In genomic region chr9:120545691-120546565, GRCh38 we compare ENCODE assay signal across 22 cellular contexts.
"Had no signal": no experiment of that assay in that cellular context is flagged by ENCODE, and none has a peak within 500 bp of the region (broad histone marks: within the 10 kb centered on the region; RNA-seq: fewer than 3 reads in every experiment).

No MANE protein-coding gene starts in this region.

- H3K4me3 Mint-ChIP-seq: activated CD4-positive, alpha-beta T cell treated with anti-CD3 and anti-CD28 coated beads, Interleukin-2, amount 10 ng/mL, durations not matched to agents 7 days and 5 days; activated CD8-positive, alpha-beta T cell treated with anti-CD3 and anti-CD28 coated beads, Interleukin-2, amount 10 ng/mL, durations not matched to agents 7 days and 5 days; activated naive CD8-positive, alpha-beta T cell treated with anti-CD3 and anti-CD28 coated beads for 36 hours; activated T-helper 17 cell treated with anti-CD3 and anti-CD28 coated beads, Interleukin-2, amount 50 U/mL, for 72 hours; endodermal cell; naive thymus-derived CD8-positive, alpha-beta T cell; type B pancreatic cell had no signal

- H3K27ac Mint-ChIP-seq: activated CD4-positive, alpha-beta T cell treated with anti-CD3 and anti-CD28 coated beads, Interleukin-2, amount 10 ng/mL, durations not matched to agents 7 days and 5 days; activated CD8-positive, alpha-beta T cell treated with anti-CD3 and anti-CD28 coated beads, Interleukin-2, amount 10 ng/mL, durations not matched to agents 7 days and 5 days; activated naive CD8-positive, alpha-beta T cell treated with anti-CD3 and anti-CD28 coated beads for 36 hours; activated T-helper 17 cell treated with anti-CD3 and anti-CD28 coated beads, Interleukin-2, amount 50 U/mL, for 72 hours; endodermal cell; naive thymus-derived CD8-positive, alpha-beta T cell; type B pancreatic cell had no signal

- ATAC-seq: activated CD4-positive, CD25-positive, alpha-beta regulatory T cell treated with anti-CD3 and anti-CD28 coated beads, Interleukin-2, amount 50 U/mL, for 24 hours; activated CD8-positive, alpha-beta T cell treated with anti-CD3 and anti-CD28 coated beads, Interleukin-2, amount 10 ng/mL, durations not matched to agents 7 days and 5 days; activated T-helper 17 cell treated with anti-CD3 and anti-CD28 coated beads, Interleukin-2, amount 50 U/mL, for 72 hours; foreskin keratinocyte; left lobe of liver; lower lobe of right lung; naive thymus-derived CD8-positive, alpha-beta T cell had no signal

- H3K27me3 Mint-ChIP-seq: activated CD4-positive, alpha-beta T cell treated with anti-CD3 and anti-CD28 coated beads, Interleukin-2, amount 10 ng/mL, durations not matched to agents 7 days and 5 days; activated naive CD8-positive, alpha-beta T cell treated with anti-CD3 and anti-CD28 coated beads for 36 hours; activated T-helper 17 cell treated with anti-CD3 and anti-CD28 coated beads, Interleukin-2, amount 50 U/mL, for 72 hours; naive thymus-derived CD8-positive, alpha-beta T cell; type B pancreatic cell had no signal

- DNase-seq: activated CD4-positive, alpha-beta T cell treated with anti-CD3 and anti-CD28 coated beads, Interleukin-2, amount 10 ng/mL, durations not matched to agents 7 days and 5 days; activated CD8-positive, alpha-beta T cell treated with anti-CD3 and anti-CD28 coated beads, Interleukin-2, amount 10 ng/mL, durations not matched to agents 7 days and 5 days; activated naive CD8-positive, alpha-beta T cell treated with anti-CD3 and anti-CD28 coated beads for 36 hours; amniotic stem cell; cortex of kidney; endodermal cell; esophagus squamous epithelium; foreskin keratinocyte; kidney; lower lobe of right lung; naive thymus-derived CD8-positive, alpha-beta T cell; retina; spleen; stimulated activated CD4-positive, alpha-beta T cell treated with anti-CD3 and anti-CD28 coated beads, Interleukin-4, amount 100 ng/mL, for 1 hour; stimulated activated naive CD4-positive, alpha-beta T cell; testis had no signal

- H3K4me1 Mint-ChIP-seq: activated CD4-positive, alpha-beta T cell treated with anti-CD3 and anti-CD28 coated beads, Interleukin-2, amount 10 ng/mL, durations not matched to agents 7 days and 5 days had no signal

- H3K9me3 Mint-ChIP-seq: activated CD4-positive, alpha-beta T cell treated with anti-CD3 and anti-CD28 coated beads, Interleukin-2, amount 10 ng/mL, durations not matched to agents 7 days and 5 days; activated naive CD8-positive, alpha-beta T cell treated with anti-CD3 and anti-CD28 coated beads for 36 hours; activated T-helper 17 cell treated with anti-CD3 and anti-CD28 coated beads, Interleukin-2, amount 50 U/mL, for 72 hours; endodermal cell; naive thymus-derived CD8-positive, alpha-beta T cell; type B pancreatic cell had no signal

- H3K4me3 ChIP-seq: cardiac muscle cell, esophagus squamous epithelium, lower lobe of right lung, spleen, testis, vagina had no signal
